ENCODE assay signal across 8 cellular contexts in genomic region chr1:27574871-27575831, GRCh38. TPM values are rescaled to one million over a fixed set of nuclear protein-coding genes. Genes with fewer than 3 reads are reported as not detected.
DNase-seq lines count a peak whose midpoint lies in the region; ATAC-seq and TF ChIP-seq lines count a peak whose summit lies in the region.

No MANE protein-coding gene starts in this region.

- H3K9me3 Mint-ChIP-seq in endothelial cell (ENCODE audit: unreplicated experiment), result no peaks in the 10 kb centered on the region

- no peak overlapping the region for H3K4me3 ChIP-seq in mesodermal cell (ENCODE audit: extremely low read depth, insufficient read depth, low read length, poor library complexity, severe bottlenecking)
- H3K4me3 ChIP-seq in upper lobe of right lung, result peak overlapping the region; percentile 50

- 2 to 5% methylated on average over 46 to 64 of the region's 83 CpGs for WGBS in mesodermal cell (ENCODE audit: insufficient coverage in 2 of 2), 2 experiments

- DNase-seq in GM03348 (ENCODE audit: low spot score) (peak; percentile 93), NCI-H510A treated with DMSO at 0.1 percent for 48 hours (lab: John Stamatoyannopoulos, UW) (peak; percentile 92), endothelial cell (ENCODE audit: low spot score) (peak; percentile 79), upper lobe of right lung (peak; percentile 90), T-helper 1 cell (no peak), OCI-M2 (lab: John Stamatoyannopoulos, UW; ENCODE audit: unreplicated experiment) (no peak)

- no peak overlapping the region for H3K4me3 Mint-ChIP-seq in endothelial cell (ENCODE audit: unreplicated experiment)

- H3K27ac ChIP-seq in mesodermal cell (ENCODE audit: low read depth, low read length, severe bottlenecking), result peak overlapping the region; percentile 92
- H3K27ac ChIP-seq in upper lobe of right lung, result peak overlapping the region; percentile 87

- H3K9me3 ChIP-seq in mesodermal cell (ENCODE audit: control insufficient read depth, low read length) (no peaks in the 10 kb centered on the region), upper lobe of right lung (no peaks in the 10 kb centered on the region)

- peaks cover 9% of the 10 kb centered on the region for H3K27me3 Mint-ChIP-seq in endothelial cell (ENCODE audit: unreplicated experiment)

- H3K4me1 Mint-ChIP-seq in endothelial cell (ENCODE audit: unreplicated experiment), result peaks cover 44% of the 10 kb centered on the region

- H3K36me3 Mint-ChIP-seq in endothelial cell (ENCODE audit: low read depth, unreplicated experiment), result peaks cover 4% of the 10 kb centered on the region

- TF ChIP-seq CTCF in endothelial cell (IDR thresholded peaks at IDR 0.05; ENCODE audit: unreplicated experiment), result peak; percentile 28
- peak; percentile 33 for TF ChIP-seq CTCF in upper lobe of right lung (IDR thresholded peaks at IDR 0.05)

- H3K4me1 ChIP-seq in mesodermal cell (ENCODE audit: control insufficient read depth, insufficient read depth, low read length, poor library complexity, severe bottlenecking) (peaks cover 71% of the 10 kb centered on the region), upper lobe of right lung (peaks cover 69% of the 10 kb centered on the region)

- ATAC-seq in upper lobe of right lung, result peak; percentile 73
- ATAC-seq in GM21360 (IDR thresholded peaks at IDR 0.05; ENCODE audit: unreplicated experiment), result no peak

- no peak overlapping the region for H3K27ac Mint-ChIP-seq in endothelial cell (ENCODE audit: unreplicated experiment)

- H3K27me3 ChIP-seq in upper lobe of right lung, result no peaks in the 10 kb centered on the region

- H3K36me3 ChIP-seq in mesodermal cell (ENCODE audit: control insufficient read depth, insufficient read depth, low read length), result peaks cover 3% of the 10 kb centered on the region
- H3K36me3 ChIP-seq in upper lobe of right lung, result no peaks in the 10 kb centered on the region

- intact Hi-C loops in upper lobe of right lung (cut with DNase I), result no loop called here

RNA-seq across cellular contexts. Expression of gene AHDC1, which starts 28.8 kb away (rescaled TPM):
- 48.0 TPM for total RNA-seq in endothelial cell (ENCODE audit: unreplicated experiment)
- 44.6 TPM for polyA plus RNA-seq in mesodermal cell (2013, experiment 1 of 2)
- 35.0 TPM for polyA plus RNA-seq in mesodermal cell (2013, experiment 2 of 2)
- total RNA-seq in upper lobe of right lung, result 34.2 TPM

RNA-seq across cellular contexts. Expression of gene FGR, which starts 59.8 kb away (rescaled TPM):
- total RNA-seq in endothelial cell (ENCODE audit: unreplicated experiment), result 0.46 TPM
- not detected for polyA plus RNA-seq in mesodermal cell (2013, experiment 1 of 2)
- polyA plus RNA-seq in mesodermal cell (2013, experiment 2 of 2), result not detected
- total RNA-seq in upper lobe of right lung, result 149 TPM

Comparison
In these comparisons a context has a peak if more than half of its experiments do, and no peak if none do; other contexts are left out.
1. DNase-seq: peak in GM03348 (single experiment), NCI-H510A treated with DMSO at 0.1 percent for 48 hours (single experiment), endothelial cell (single experiment) and upper lobe of right lung (single experiment); none in T-helper 1 cell (0 of 5) and OCI-M2 (single experiment).
2. RNA of gene FGR, which starts 59.8 kb away (total RNA-seq): 149 TPM in upper lobe of right lung (single experiment); 0.46 TPM in endothelial cell (single experiment); every median in the first group is over 100 times any median in the second.